Comparison of ENCODE assay signal across 8 cellular contexts in the genomic region with DNA sequence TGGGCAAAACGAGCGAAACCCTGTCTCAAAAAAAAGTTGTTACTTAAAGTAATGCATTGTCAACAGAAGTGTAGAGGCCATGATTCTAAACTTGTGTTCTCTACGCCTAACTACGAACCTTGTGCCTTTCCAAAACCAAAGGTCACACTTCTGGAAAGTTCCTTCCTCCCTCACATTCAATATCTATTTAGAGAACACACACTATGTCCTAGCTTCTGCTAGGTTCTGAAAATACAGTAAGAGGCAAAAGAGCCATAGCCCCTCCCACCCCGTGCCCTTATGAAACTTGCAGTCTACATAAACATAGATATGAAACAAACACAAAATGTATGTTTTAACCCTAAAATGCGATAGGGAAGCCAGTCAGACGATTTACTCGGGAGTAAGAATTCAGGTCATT. TPM values are rescaled to one million over a fixed set of nuclear protein-coding genes. Genes with fewer than 3 reads are reported as not detected.
A peak's percentile ranks its signal among the peaks of the same experiment; 100 is the strongest.
DNase-seq lines count a peak whose midpoint lies in the region; ATAC-seq and TF ChIP-seq lines count a peak whose summit lies in the region.

No MANE protein-coding gene starts in this region.

- no peaks in the 10 kb centered on the region for H3K27me3 Mint-ChIP-seq in activated T-cell treated with anti-CD3 and anti-CD28 coated beads, Interleukin-2, amount 50 U/mL, for 4 hours (ENCODE audit: low read depth)

- no peaks in the 10 kb centered on the region for H3K9me3 Mint-ChIP-seq in activated T-cell treated with anti-CD3 and anti-CD28 coated beads, Interleukin-2, amount 50 U/mL, for 4 hours

- peaks cover 28% of the 10 kb centered on the region for H3K4me1 Mint-ChIP-seq in activated T-cell treated with anti-CD3 and anti-CD28 coated beads, Interleukin-2, amount 50 U/mL, for 4 hours (ENCODE audit: low read depth)

- peak in 1 of 2 donors; percentile 1 for ATAC-seq in activated T-cell treated with anti-CD3 and anti-CD28 coated beads, Interleukin-2, amount 50 U/mL, for 4 hours
- no peak for ATAC-seq in RWPE2 (ENCODE audit: low read depth)

- H3K4me3 Mint-ChIP-seq in activated T-cell treated with anti-CD3 and anti-CD28 coated beads, Interleukin-2, amount 50 U/mL, for 4 hours: peak overlapping the region; percentile 87

- peaks cover 3% of the 10 kb centered on the region for H3K36me3 Mint-ChIP-seq in activated T-cell treated with anti-CD3 and anti-CD28 coated beads, Interleukin-2, amount 50 U/mL, for 4 hours (ENCODE audit: insufficient read depth)

- no peaks in the 10 kb centered on the region for H3K27me3 ChIP-seq in RWPE2 (ENCODE audit: insufficient read depth, poor library complexity, severe bottlenecking)

- H3K4me3 ChIP-seq in RWPE2 (ENCODE audit: severe bottlenecking): peak overlapping the region; percentile 45
- H3K4me3 ChIP-seq in fibroblast of the aortic adventitia (ENCODE audit: low read depth, low read length): peak overlapping the region; percentile 73

- H3K9me3 ChIP-seq in RWPE2 (ENCODE audit: severe bottlenecking): no peaks in the 10 kb centered on the region

- H3K27ac ChIP-seq in RWPE2 (ENCODE audit: poor library complexity, severe bottlenecking): peak overlapping the region; percentile 44

- no peak for TF ChIP-seq CTCF in RWPE2 (IDR thresholded peaks at IDR 0.05; ENCODE audit: poor library complexity, severe bottlenecking)
- no peak for TF ChIP-seq CTCF in fibroblast of the aortic adventitia (IDR thresholded peaks at IDR 0.05; ENCODE audit: insufficient read depth, low read length)

- DNase-seq in activated T-cell treated with anti-CD3 and anti-CD28 coated beads, Interleukin-2, amount 50 U/mL, for 4 hours: no peak
- no peak for DNase-seq in activated T-cell treated with anti-CD3 and anti-CD28 coated beads, Interleukin-2, amount 50 U/mL, for 48 hours
- no peak for DNase-seq in RWPE2 (ENCODE audit: low spot score)
- DNase-seq in fibroblast of the aortic adventitia (ENCODE audit: low read depth): no peak
- peak; percentile 2 for DNase-seq in renal cortical epithelial cell (ENCODE audit: low read depth)
- DNase-seq in NCI-H69 (lab: John Stamatoyannopoulos, UW): no peak
- no peak for DNase-seq in OCI-M2 (lab: John Stamatoyannopoulos, UW; ENCODE audit: unreplicated experiment)
- DNase-seq in NCI-H2029 (lab: John Stamatoyannopoulos, UW): no peak

- H3K36me3 ChIP-seq in RWPE2 (ENCODE audit: low read depth): no peaks in the 10 kb centered on the region

- peaks cover 4% of the 10 kb centered on the region for H3K4me1 ChIP-seq in RWPE2 (ENCODE audit: insufficient read depth, poor library complexity, severe bottlenecking)

RNA-seq across cellular contexts. Expression of a gene that starts 36.4 kb away (rescaled TPM):
- 10 to 100 TPM; 65.7 to 68.5 (median 67.7) TPM for total RNA-seq in activated T-cell treated with anti-CD3 and anti-CD28 coated beads, Interleukin-2, amount 50 U/mL, for 4 hours
- 24.5 and 39.0 TPM in 2 replicates for total RNA-seq in fibroblast of the aortic adventitia (ENCODE audit: low replicate concordance)
- total RNA-seq in renal cortical epithelial cell: 61.8 and 75.8 TPM in 2 replicates
